ENCODE assay signal across 11 cellular contexts in genomic region chr15:93020976-93021772, GRCh38.
A peak's percentile ranks its signal among the peaks of the same experiment; 100 is the strongest.
DNase-seq lines count a peak whose midpoint lies in the region; ATAC-seq and TF ChIP-seq lines count a peak whose summit lies in the region.
"Had no signal": no experiment of that assay in that cellular context is flagged by ENCODE, and none has a peak within 500 bp of the region (broad histone marks: within the 10 kb centered on the region; RNA-seq: fewer than 3 reads in every experiment).

No MANE protein-coding gene starts in this region.

- peak; percentile 73 for ATAC-seq in HG03520 (IDR thresholded peaks at IDR 0.05; ENCODE audit: unreplicated experiment)
- no peak for ATAC-seq in psoas muscle

- no peak for TF ChIP-seq CTCF in HEK293 (tag by site-specific recombination; IDR thresholded peaks at IDR 0.05)
- no peak for TF ChIP-seq CTCF in psoas muscle (IDR thresholded peaks at IDR 0.05)
- TF ChIP-seq CTCF in right atrium auricular region (IDR thresholded peaks at IDR 0.05) = no peak

- intact Hi-C loops in activated CD4-positive, alpha-beta T cell treated with anti-CD3 and anti-CD28 coated beads, Interleukin-2, amount 10 ng/mL, durations not matched to agents 24 days and 14 days (cut with micrococcal nuclease) = no loop called here
- intact Hi-C loops in psoas muscle (cut with DNase I) = loop anchor here in 1 of 2 donors (10.0 kb wide), 1 partner anchor 216 kb away; no protein-coding TSS in a partner anchor

- DNase-seq in activated CD4-positive, alpha-beta T cell treated with anti-CD3 and anti-CD28 coated beads, Interleukin-2, amount 10 ng/mL, durations not matched to agents 24 days and 14 days = no peak
- DNase-seq in activated CD4-positive, alpha-beta T cell treated with anti-CD3 and anti-CD28 coated beads for 48 hours = no peak
- DNase-seq in psoas muscle = no peak
- no peak for DNase-seq in NCI-H1417 (lab: John Stamatoyannopoulos, UW)
- no peak for DNase-seq in right atrium auricular region (ENCODE audit: low spot score)
- no peak for DNase-seq in globus pallidus (ENCODE audit: low spot score)
- DNase-seq: GDM1, NCI-H1105, nephron progenitor cell had no signal

- peaks cover 74% of the 10 kb centered on the region for H3K4me1 Mint-ChIP-seq in activated CD4-positive, alpha-beta T cell treated with anti-CD3 and anti-CD28 coated beads, Interleukin-2, amount 10 ng/mL, durations not matched to agents 24 days and 14 days
- H3K4me1 Mint-ChIP-seq: nephron progenitor cell had no signal

- H3K27ac Mint-ChIP-seq in activated CD4-positive, alpha-beta T cell treated with anti-CD3 and anti-CD28 coated beads, Interleukin-2, amount 10 ng/mL, durations not matched to agents 24 days and 14 days = peak overlapping the region; percentile 64

- H3K27me3 ChIP-seq in psoas muscle (ENCODE audit: insufficient read depth in 3 of 3, low read length in 2 of 3) (no peaks in the 10 kb centered on the region), right atrium auricular region (no peaks in the 10 kb centered on the region)

- H3K36me3 Mint-ChIP-seq in activated CD4-positive, alpha-beta T cell treated with anti-CD3 and anti-CD28 coated beads, Interleukin-2, amount 10 ng/mL, durations not matched to agents 24 days and 14 days (ENCODE audit: low read depth) = peaks cover 88% of the 10 kb centered on the region

- H3K36me3 ChIP-seq in HEK293 (ENCODE audit: control insufficient read depth in 2 of 2, insufficient read depth in 1 of 2, low read length in 2 of 2) = peaks cover 91 to 100% of the 10 kb centered on the region in 2 experiments
- H3K36me3 ChIP-seq in psoas muscle (ENCODE audit: insufficient read depth in 1 of 2, low read depth in 1 of 2) = peaks cover 7 to 100% of the 10 kb centered on the region in 2 donors
- H3K36me3 ChIP-seq in right atrium auricular region = peaks cover 86% of the 10 kb centered on the region

- no peaks in the 10 kb centered on the region for H3K27me3 Mint-ChIP-seq in activated CD4-positive, alpha-beta T cell treated with anti-CD3 and anti-CD28 coated beads, Interleukin-2, amount 10 ng/mL, durations not matched to agents 24 days and 14 days

- POLR2A ChIA-PET in HEK293 (lab: Yijun Ruan, JAX) = no interaction called here

- H3K9me3 Mint-ChIP-seq in activated CD4-positive, alpha-beta T cell treated with anti-CD3 and anti-CD28 coated beads, Interleukin-2, amount 10 ng/mL, durations not matched to agents 24 days and 14 days = peaks cover 7% of the 10 kb centered on the region
- H3K9me3 Mint-ChIP-seq: nephron progenitor cell had no signal

- H3K4me3 ChIP-seq in HEK293 (ENCODE audit: low read depth, low read length) (no peak overlapping the region), psoas muscle (no peak overlapping the region), right atrium auricular region (no peak overlapping the region)

- CTCF ChIA-PET in HEK293 (lab: Yijun Ruan, JAX) = interaction anchor here (0.8 to 2.8 kb wide), 6 partner anchors 9 to 1099 kb away, joined by 3 to 12 read pairs (median 4); no protein-coding TSS in a partner anchor

- H3K27ac ChIP-seq in HEK293 (ENCODE audit: extremely low read depth, low read depth, low read length) (no peak overlapping the region), psoas muscle (peak overlapping the region; percentile 3), right atrium auricular region (no peak overlapping the region)

- H3K4me1 ChIP-seq in HEK293 (ENCODE audit: control insufficient read depth, insufficient read depth, low read length) = no peaks in the 10 kb centered on the region
- peaks cover 11% of the 10 kb centered on the region for H3K4me1 ChIP-seq in psoas muscle
- peaks cover 0 to 15% of the 10 kb centered on the region in 2 donors for H3K4me1 ChIP-seq in right atrium auricular region

- 92 to 97% (median 93%) methylated on average over 3 of the region's 3 CpGs for WGBS in psoas muscle, 3 donors

- no peaks in the 10 kb centered on the region for H3K9me3 ChIP-seq in HEK293 (ENCODE audit: control insufficient read depth, insufficient read depth, low read depth, low read length)
- H3K9me3 ChIP-seq in psoas muscle = no peaks in the 10 kb centered on the region
- no peaks in the 10 kb centered on the region for H3K9me3 ChIP-seq in right atrium auricular region

- peak overlapping the region; percentile 38 for H3K4me3 Mint-ChIP-seq in activated CD4-positive, alpha-beta T cell treated with anti-CD3 and anti-CD28 coated beads, Interleukin-2, amount 10 ng/mL, durations not matched to agents 24 days and 14 days
- H3K4me3 Mint-ChIP-seq: nephron progenitor cell had no signal

TF ChIP-seq in HEK293, 187 proteins besides CTCF, POLR2A, EP300 and RAD21:
- TF ChIP-seq ZNF785 (tag by site-specific recombination; IDR thresholded peaks at IDR 0.05) = no peak
- 0 out of 2 replicates have a peak, but pooled peaks have one; percentile 27 for TF ChIP-seq PRDM1 (tag by site-specific recombination; IDR thresholded peaks at IDR 0.05)
